8 cellular contexts compared by ENCODE assay signal in genomic region chr2:202635441-202636296, GRCh38.
DNase-seq lines count a peak whose midpoint lies in the region; ATAC-seq and TF ChIP-seq lines count a peak whose summit lies in the region.

No MANE protein-coding gene starts in this region.

- H3K4me3 ChIP-seq in AG09309 (ENCODE audit: control insufficient read depth, low read depth, low read length): peak overlapping the region; percentile 89

- DNase-seq in AG09309 (ENCODE audit: low read depth) (no peak), NCI-H2196 (lab: John Stamatoyannopoulos, UW; ENCODE audit: unreplicated experiment) (peak; percentile 75), islet precursor cell (peak; percentile 95)
- DNase-seq in activated CD4-positive, CD25-positive, alpha-beta regulatory T cell (lab: John Stamatoyannopoulos, UW): peak; percentile 70 to 88 (median 80)
- peak; percentile 73 for DNase-seq in central memory CD4-positive, alpha-beta T cell
- peak; percentile 90 for DNase-seq in stimulated activated CD4-positive, alpha-beta T cell treated with anti-CD3 and anti-CD28 coated beads, Interleukin-15, amount 100 ng/mL, for 24 hours

- no peak for TF ChIP-seq CTCF in AG09309 (IDR thresholded peaks at IDR 0.05; ENCODE audit: control insufficient read depth, insufficient read depth, low read depth, low read length, missing control alignments)

- ATAC-seq in GM18907 (IDR thresholded peaks at IDR 0.05; ENCODE audit: unreplicated experiment) (peak; percentile 71), HG03108 (IDR thresholded peaks at IDR 0.05; ENCODE audit: unreplicated experiment) (peak; percentile 69)
